In the genomic region with DNA sequence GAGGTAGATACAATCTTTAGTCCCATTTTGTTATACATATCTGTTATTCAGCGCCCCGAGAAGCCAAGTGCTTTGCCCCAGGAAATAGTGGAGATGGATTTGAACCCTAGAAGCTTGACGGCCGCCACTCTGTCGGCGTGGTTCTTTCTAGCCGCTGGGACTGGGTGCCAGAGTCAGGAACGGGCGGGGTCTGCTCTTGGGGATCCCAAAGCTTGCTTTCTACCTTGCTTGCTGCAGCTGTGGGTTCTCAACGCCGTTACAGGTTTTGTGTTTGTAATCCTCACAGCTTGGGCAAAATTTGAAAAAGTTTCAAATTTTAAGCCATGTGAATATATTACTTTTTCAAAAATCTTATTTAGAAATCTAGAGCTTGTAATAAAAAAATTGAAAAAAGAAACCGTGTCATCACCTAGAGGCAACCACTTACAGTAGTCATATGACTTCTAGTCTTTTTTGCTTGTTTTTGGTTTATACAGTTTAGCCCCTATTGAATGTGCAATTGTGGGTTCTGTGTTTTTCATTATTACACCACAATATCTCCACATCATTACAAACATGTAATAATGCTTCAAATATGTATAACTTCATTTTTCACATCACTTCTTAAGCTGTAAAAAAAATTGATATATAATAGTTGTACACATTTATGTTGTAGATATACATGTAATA, we compare ENCODE assay signal across 8 cellular contexts. TPM values are rescaled to one million over a fixed set of nuclear protein-coding genes. Genes with fewer than 3 reads are reported as not detected.
DNase-seq lines count a peak whose midpoint lies in the region; ATAC-seq and TF ChIP-seq lines count a peak whose summit lies in the region.

No MANE protein-coding gene starts in this region.

- H3K27me3 ChIP-seq in GM06990 (replicated peaks; ENCODE audit: control insufficient read depth, insufficient read depth, low read length) (no peaks in the 10 kb centered on the region), lung (ENCODE audit: control insufficient read depth, insufficient read depth) (no peaks in the 10 kb centered on the region), stomach (no peaks in the 10 kb centered on the region)

- no peak for TF ChIP-seq POLR2A in stomach (IDR thresholded peaks at IDR 0.05)

- no peak for TF ChIP-seq EP300 in stomach (IDR thresholded peaks at IDR 0.05)

- DNase-seq in GM06990 (ENCODE audit: extremely low read depth, insufficient read length) (no peak), SK-N-MC (ENCODE audit: low read depth, low spot score) (no peak), lung (ENCODE audit: low spot score) (no peak), stomach (no peak), SK-N-DZ (ENCODE audit: low spot score) (no peak)

- peaks cover under 1 to 7% of the 10 kb centered on the region in 2 donors for H3K4me1 ChIP-seq in lung (ENCODE audit: control insufficient read depth in 2 of 2, insufficient read depth in 2 of 2, low read length in 2 of 2)
- H3K4me1 ChIP-seq in stomach: peaks cover 14 to 69% (median 44%) of the 10 kb centered on the region in 4 donors

- H3K4me3 ChIP-seq in GM06990 (replicated peaks; ENCODE audit: low read depth, low read length): peak overlapping the region; percentile 91
- peak overlapping the region; percentile 96 for H3K4me3 ChIP-seq in SK-N-MC
- peak overlapping the region; percentile 89 for H3K4me3 ChIP-seq in lung
- H3K4me3 ChIP-seq in stomach: peak overlapping the region; percentile 71 to 79 (median 76)

- intact Hi-C loops in stomach (cut with DNase I; ENCODE audit: low total_unique reads): no loop called here

- H3K9ac ChIP-seq in SK-N-MC (ENCODE audit: insufficient read length): peak overlapping the region; percentile 92

- H3K9me3 ChIP-seq in SK-N-MC (ENCODE audit: low read depth, low read length): no peaks in the 10 kb centered on the region
- H3K9me3 ChIP-seq in lung (ENCODE audit: control insufficient read depth in 2 of 2, insufficient read depth in 1 of 2, low read length in 1 of 2): no peaks in the 10 kb centered on the region
- H3K9me3 ChIP-seq in stomach: no peaks in the 10 kb centered on the region

- WGBS in lung, 2 donors: 0% methylated on average over 12 of the region's 12 CpGs
- WGBS in stomach, 5 donors: 0 to 1% (median 0%) methylated on average over 12 of the region's 12 CpGs

- H3K36me3 ChIP-seq in GM06990 (ENCODE audit: control insufficient read depth, insufficient read depth, low read length) (no peaks in the 10 kb centered on the region; the same call in 1 of the 2 replicates), SK-N-MC (ENCODE audit: insufficient read depth, low read length) (no peaks in the 10 kb centered on the region), lung (ENCODE audit: control insufficient read depth in 2 of 2, insufficient read depth in 2 of 2, low read length in 2 of 2) (peaks cover 0 to under 1% of the 10 kb centered on the region in 2 donors), stomach (peaks cover 0 to 32% (median 22%) of the 10 kb centered on the region in 4 donors)

- ATAC-seq in HG02763 (IDR thresholded peaks at IDR 0.05; ENCODE audit: unreplicated experiment) (peak; percentile 16), lung (ENCODE audit: insufficient read depth, low FRiP score) (peak; percentile 4), HG03457 (IDR thresholded peaks at IDR 0.05; ENCODE audit: unreplicated experiment) (no peak)

- H3K27ac ChIP-seq in SK-N-MC (no peak overlapping the region), cingulate gyrus (ENCODE audit: low read depth, low read length) (peak overlapping the region; percentile 95), lung (ENCODE audit: low read depth in 1 of 2, low read length in 1 of 2) (peak overlapping the region; percentile 92 to 98), stomach (peak overlapping the region; percentile 88 to 96 (median 95))

- no peak for TF ChIP-seq CTCF in GM06990 (IDR thresholded peaks at IDR 0.05; ENCODE audit: insufficient read depth, low read length, poor library complexity, severe bottlenecking)
- TF ChIP-seq CTCF in lung (IDR thresholded peaks at IDR 0.05; ENCODE audit: control extremely low read depth, extremely low read depth): no peak
- TF ChIP-seq CTCF in stomach (IDR thresholded peaks at IDR 0.05): no peak

RNA-seq across cellular contexts. Expression of gene DYNLRB1, which starts 0.8 kb away (rescaled TPM):
- total RNA-seq in lung: 100 to 1,000 TPM in 1 of 2 donors, 10 to 100 TPM in 1; 77.3 to 135 TPM
- 100 to 1,000 TPM; 177 to 433 TPM for polyA plus RNA-seq in lung
- 100 to 1,000 TPM in 2 of 5 donors, 10 to 100 TPM in 3; 17.3 to 171 (median 98.0) TPM for total RNA-seq in stomach
- 100 to 1,000 TPM; 208 to 224 (median 220) TPM for polyA plus RNA-seq in stomach
- 229 and 266 TPM in 2 replicates for polyA plus RNA-seq in SK-N-DZ (2014; cell fraction: cytosol; rRNA removed)
- polyA plus RNA-seq in SK-N-DZ (2014; cell fraction: nucleus; rRNA removed): 134 and 157 TPM in 2 replicates

RNA-seq across cellular contexts. Expression of gene MAP1LC3A, which starts 41.5 kb away (rescaled TPM):
- total RNA-seq in lung: 10 to 100 TPM; 30.1 to 30.7 TPM
- 10 to 100 TPM; 44.8 to 67.6 TPM for polyA plus RNA-seq in lung
- total RNA-seq in stomach: 10 to 100 TPM; 11.7 to 85.7 (median 29.7) TPM
- 10 to 100 TPM; 63.2 to 98.4 (median 68.7) TPM for polyA plus RNA-seq in stomach
- polyA plus RNA-seq in SK-N-DZ (2014; cell fraction: cytosol; rRNA removed): 4.6 and 8.0 TPM in 2 replicates
- polyA plus RNA-seq in SK-N-DZ (2014; cell fraction: nucleus; rRNA removed): 5.8 and 7.6 TPM in 2 replicates
